ENCODE assay signal across 27 cellular contexts in genomic region chr12:25278274-25278673, GRCh38. TPM values are rescaled to one million over a fixed set of nuclear protein-coding genes. Genes with fewer than 3 reads are reported as not detected.
A peak's percentile ranks its signal among the peaks of the same experiment; 100 is the strongest.
DNase-seq lines count a peak whose midpoint lies in the region; ATAC-seq, FAIRE-seq and TF ChIP-seq lines count a peak whose summit lies in the region.
"Had no signal": no experiment of that assay in that cellular context is flagged by ENCODE, and none has a peak within 500 bp of the region (broad histone marks: within the 10 kb centered on the region; RNA-seq: fewer than 3 reads in every experiment).

No MANE protein-coding gene starts in this region.

- intact Hi-C loops in activated CD4-positive, alpha-beta T cell treated with anti-CD3 and anti-CD28 coated beads, Interleukin-2, amount 10 ng/mL, durations not matched to agents 24 days and 14 days (cut with micrococcal nuclease), result loop anchor here (5.0 kb wide), 1 partner anchor 44 kb away; no protein-coding TSS in a partner anchor
- intact Hi-C loops in Panc1 (cut with micrococcal nuclease; ENCODE audit: unreplicated experiment), result no loop called here

- POLR2A ChIA-PET in A549 (lab: Yijun Ruan, JAX), result no interaction called here
- POLR2A ChIA-PET in Panc1 (lab: Charles Lee), result no interaction called here

- no TSS peak for BruUV-seq in Panc1 (replicated peaks; lab: Mats Ljungman, UMichigan)

- H3K27ac Mint-ChIP-seq in activated CD4-positive, alpha-beta T cell treated with anti-CD3 and anti-CD28 coated beads, Interleukin-2, amount 10 ng/mL, durations not matched to agents 24 days and 14 days, result no peak overlapping the region
- H3K27ac Mint-ChIP-seq: CD14-positive monocyte had no signal

- H3K36me3 Mint-ChIP-seq in activated CD4-positive, alpha-beta T cell treated with anti-CD3 and anti-CD28 coated beads, Interleukin-2, amount 10 ng/mL, durations not matched to agents 24 days and 14 days (ENCODE audit: low read depth), result no peaks in the 10 kb centered on the region
- H3K36me3 Mint-ChIP-seq: CD14-positive monocyte; CD4-positive, alpha-beta memory T cell; CD4-positive, CD25-positive, alpha-beta regulatory T cell; CD8-positive, alpha-beta memory T cell had no signal

- TF ChIP-seq RAD21 in A549 (conservative IDR thresholded peaks at IDR 0.05 in 1 of 2, IDR thresholded peaks at IDR 0.05 in 1 of 2), result no peak

- H3K9me3 Mint-ChIP-seq in activated CD4-positive, alpha-beta T cell treated with anti-CD3 and anti-CD28 coated beads, Interleukin-2, amount 10 ng/mL, durations not matched to agents 24 days and 14 days, result no peaks in the 10 kb centered on the region
- H3K9me3 Mint-ChIP-seq: CD14-positive monocyte; CD4-positive, alpha-beta memory T cell; CD8-positive, alpha-beta memory T cell had no signal

- no peak overlapping the region for H3K4me2 ChIP-seq in A549
- H3K4me2 ChIP-seq: BLaER1 had no signal

- CTCF ChIA-PET in A549 (lab: Yijun Ruan, JAX) (no interaction called here), Panc1 (lab: Charles Lee) (no interaction called here)

- H3K4me3 Mint-ChIP-seq in activated CD4-positive, alpha-beta T cell treated with anti-CD3 and anti-CD28 coated beads, Interleukin-2, amount 10 ng/mL, durations not matched to agents 24 days and 14 days, result no peak overlapping the region
- H3K4me3 Mint-ChIP-seq: CD14-positive monocyte; CD4-positive, alpha-beta memory T cell; CD4-positive, CD25-positive, alpha-beta regulatory T cell; CD8-positive, alpha-beta memory T cell had no signal

- H3K4me1 ChIP-seq in A549 (peaks cover 20% of the 10 kb centered on the region), Panc1 (ENCODE audit: control insufficient read depth, insufficient read depth, low read length) (no peaks in the 10 kb centered on the region), small intestine (ENCODE audit: control insufficient read depth in 2 of 2, insufficient read depth in 1 of 2, low read depth in 1 of 2, low read length in 1 of 2) (no peaks in the 10 kb centered on the region)

- FAIRE-seq in A549 (lab: Jason Lieb, UNC), result no peak
- peak; percentile 14 for FAIRE-seq in colon (lab: Jason Lieb, UNC)
- FAIRE-seq in small intestine (lab: Jason Lieb, UNC), result no peak
- FAIRE-seq: GM12892 had no signal

- no peaks in the 10 kb centered on the region for H3K9me3 ChIP-seq in A549
- H3K9me3 ChIP-seq in Panc1 (ENCODE audit: control insufficient read depth, insufficient read depth, low read depth, low read length), result no peaks in the 10 kb centered on the region
- no peaks in the 10 kb centered on the region for H3K9me3 ChIP-seq in small intestine (ENCODE audit: control insufficient read depth, low read depth)
- H3K9me3 ChIP-seq: BE2C, BLaER1 had no signal

- peaks cover 16% of the 10 kb centered on the region for H3K27me3 ChIP-seq in Panc1 (ENCODE audit: control insufficient read depth, insufficient read depth, low read length)
- no peaks in the 10 kb centered on the region for H3K27me3 ChIP-seq in small intestine (ENCODE audit: control insufficient read depth in 2 of 2, insufficient read depth in 2 of 2, low read length in 2 of 2)
- H3K27me3 ChIP-seq: BE2C, BLaER1 had no signal

- DNase-seq in activated CD4-positive, alpha-beta T cell treated with anti-CD3 and anti-CD28 coated beads, Interleukin-2, amount 10 ng/mL, durations not matched to agents 24 days and 14 days, result peak; percentile 38
- no peak for DNase-seq in activated CD4-positive, alpha-beta T cell treated with anti-CD3 and anti-CD28 coated beads, Interleukin-2, amount 50 U/mL, for 48 hours
- DNase-seq in A549 (ENCODE audit: low read depth in 1 of 2, low spot score in 1 of 2) (no peak), Panc1 (ENCODE audit: low read depth, low spot score) (no peak), NCI-H128 (lab: John Stamatoyannopoulos, UW; ENCODE audit: unreplicated experiment) (no peak), small intestine (no peak)
- DNase-seq: ACHN; BE2C; C1 segment of cervical spinal cord; CD4-positive, alpha-beta memory T cell; CD4-positive, CD25-positive, alpha-beta regulatory T cell; CD8-positive, alpha-beta memory T cell; COR-L47; DMS 273 treated with DMSO at 0.1 percent for 48 hours; DMS153; DMS53; DMS79; DND-41; EL; GDM1 had no signal

- H3K4me1 Mint-ChIP-seq in activated CD4-positive, alpha-beta T cell treated with anti-CD3 and anti-CD28 coated beads, Interleukin-2, amount 10 ng/mL, durations not matched to agents 24 days and 14 days, result peaks cover 15% of the 10 kb centered on the region

- WGBS in A549 (ENCODE audit: missing lambda C conversion rate), result 85% methylated on average over 6 of the region's 6 CpGs
- 93 to 94% (median 93%) methylated on average over 6 of the region's 6 CpGs for WGBS in small intestine, 3 donors

- ATAC-seq in A549, result no peak
- no peak for ATAC-seq in Panc1
- no peak for ATAC-seq in GM19463 (IDR thresholded peaks at IDR 0.05; ENCODE audit: unreplicated experiment)
- ATAC-seq: GM12878 had no signal

- H3K36me3 ChIP-seq in Panc1 (ENCODE audit: control insufficient read depth, insufficient read depth, low read length) (no peaks in the 10 kb centered on the region), small intestine (ENCODE audit: control insufficient read depth in 2 of 2, insufficient read depth in 2 of 2, low read length in 2 of 2) (no peaks in the 10 kb centered on the region)
- H3K36me3 ChIP-seq: BE2C, BLaER1 had no signal

- TF ChIP-seq EP300 in A549 (IDR thresholded peaks at IDR 0.05), result no peak

- TF ChIP-seq POLR2A in A549 (IDR thresholded peaks at IDR 0.05; ENCODE audit: low read length), result no peak

- no peak overlapping the region for H3K4me3 ChIP-seq in A549
- no peak overlapping the region for H3K4me3 ChIP-seq in Panc1 (ENCODE audit: low read depth in 2 of 2, low read length in 2 of 2)
- H3K4me3 ChIP-seq in small intestine (ENCODE audit: low read depth in 1 of 2, low read length in 2 of 2), result no peak overlapping the region
- H3K4me3 ChIP-seq: BLaER1, GM12878 had no signal

- in situ Hi-C loops in Panc1 (cut with HindIII; ENCODE audit: low pct_unique_long_range_greater_than_20kb, low sequenced_read_pairs), result no loop called here

- no peaks in the 10 kb centered on the region for H3K27me3 Mint-ChIP-seq in activated CD4-positive, alpha-beta T cell treated with anti-CD3 and anti-CD28 coated beads, Interleukin-2, amount 10 ng/mL, durations not matched to agents 24 days and 14 days
- H3K27me3 Mint-ChIP-seq: CD4-positive, alpha-beta memory T cell; CD4-positive, CD25-positive, alpha-beta regulatory T cell; CD8-positive, alpha-beta memory T cell had no signal

- TF ChIP-seq CTCF in A549 (IDR thresholded peaks at IDR 0.05) (no peak), Panc1 (IDR thresholded peaks at IDR 0.05) (0 out of 2 replicates have a peak, but pooled peaks have one; percentile 3)

- no peak overlapping the region for H3K27ac ChIP-seq in A549
- no peak overlapping the region for H3K27ac ChIP-seq in Panc1 (ENCODE audit: low read length)
- no peak overlapping the region for H3K27ac ChIP-seq in small intestine (ENCODE audit: low read depth in 1 of 2, low read length in 1 of 2)
- H3K27ac ChIP-seq: 22Rv1, BLaER1 had no signal

TF ChIP-seq in A549, 52 proteins besides CTCF, POLR2A, EP300 and RAD21:
- TF ChIP-seq TP53 (CRISPR knock-in tag; IDR thresholded peaks at IDR 0.05) (no peak), MAFK (IDR thresholded peaks at IDR 0.05; ENCODE audit: partially characterized antibody) (peak; percentile 87)

RNA-seq across cellular contexts. Expression of gene KRAS, which starts 27.5 kb away (rescaled TPM):
- 26.4 and 27.4 TPM in 2 replicates for total RNA-seq in activated CD4-positive, alpha-beta T cell treated with anti-CD3 and anti-CD28 coated beads, Interleukin-2, amount 10 ng/mL, durations not matched to agents 24 days and 14 days
- 29.2 and 38.4 TPM in 2 replicates for polyA plus RNA-seq in A549 (2011; rRNA removed)
- polyA plus RNA-seq in A549 (2012; cell fraction: cytosol; rRNA removed), result 7.3 and 8.8 TPM in 2 replicates
- 3.2 and 6.5 TPM in 2 replicates for polyA plus RNA-seq in A549 (2012; cell fraction: nucleus; rRNA removed)
- polyA plus RNA-seq in A549 (2017; fragmentation: RNase III; extraction: RNeasy Plus Mini Kit Qiagen cat#74134 plus additional on column Dnase treatment), result 16.4 to 17.4 TPM (median 16.5 TPM) in 3 replicates
- polyA minus RNA-seq in A549 (2011; rRNA and poly(A)+ RNA removed), result 11.8 and 13.9 TPM in 2 replicates
- 33.1 TPM for total RNA-seq in Panc1 (2021; ENCODE audit: unreplicated experiment)
- polyA plus RNA-seq in Panc1 (2012; ENCODE audit: insufficient read length), result 12.1 TPM
- 10 to 100 TPM; 11.3 to 14.8 (median 14.5) TPM for polyA plus RNA-seq in small intestine
